In the genomic region with DNA sequence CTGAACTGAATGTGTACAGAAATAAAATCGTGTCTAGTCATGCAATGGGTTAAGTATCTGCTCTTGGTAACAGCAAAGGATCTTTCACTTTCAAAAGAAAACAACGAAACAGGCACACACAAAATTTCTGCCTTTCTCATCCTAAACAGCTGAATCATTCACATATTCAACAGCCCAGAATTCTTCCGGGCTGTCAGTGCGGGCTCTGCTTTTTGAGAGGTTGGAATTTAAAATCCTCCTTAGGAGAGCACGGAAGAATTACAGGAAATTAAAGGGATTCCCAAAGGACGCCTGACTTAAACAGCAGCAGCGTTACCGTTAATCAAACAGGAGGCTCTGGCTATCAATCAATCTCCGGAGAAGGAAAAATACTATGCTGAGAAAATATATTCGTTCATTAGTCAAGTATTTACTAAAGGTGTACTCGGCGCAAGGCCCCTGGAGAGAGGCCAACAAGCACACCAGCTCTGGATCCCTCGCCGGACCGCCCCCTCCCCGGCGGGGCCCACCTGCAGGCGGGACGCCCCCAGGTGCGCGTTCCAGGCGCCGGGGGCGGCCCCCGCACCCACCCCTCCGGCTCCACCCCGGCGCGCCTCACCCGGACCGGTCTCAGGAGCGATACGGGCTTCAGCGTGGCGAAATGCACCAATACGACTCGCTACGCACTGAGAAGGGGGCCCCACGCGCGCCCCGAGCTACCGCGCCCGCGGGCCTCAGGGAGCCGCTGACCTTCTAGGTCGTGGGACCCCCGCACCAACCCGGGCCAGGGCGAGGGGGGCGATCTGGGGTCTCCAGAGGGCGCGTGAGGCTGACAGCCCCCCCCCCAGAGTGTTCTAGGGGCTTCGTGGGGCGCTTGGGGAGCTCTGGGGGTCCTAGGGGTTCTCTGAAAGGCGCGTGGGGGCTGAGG, we compare ENCODE assay signal across 9 cellular contexts. TPM values are rescaled to one million over a fixed set of nuclear protein-coding genes. Genes with fewer than 3 reads are reported as not detected.
A peak's percentile ranks its signal among the peaks of the same experiment; 100 is the strongest.
DNase-seq lines count a peak whose midpoint lies in the region; ATAC-seq and TF ChIP-seq lines count a peak whose summit lies in the region.
"Had no signal": no experiment of that assay in that cellular context is flagged by ENCODE, and none has a peak within 500 bp of the region (broad histone marks: within the 10 kb centered on the region; RNA-seq: fewer than 3 reads in every experiment).

No MANE protein-coding gene starts in this region.

- no peaks in the 10 kb centered on the region for H3K9me3 ChIP-seq in ovary
- no peaks in the 10 kb centered on the region for H3K9me3 ChIP-seq in vagina

- peaks cover 10% of the 10 kb centered on the region for H3K9me3 Mint-ChIP-seq in glutamatergic neuron (ENCODE audit: unreplicated experiment)

- no peak for TF ChIP-seq CTCF in GM10266 (IDR thresholded peaks at IDR 0.05; ENCODE audit: control insufficient read depth, insufficient read depth, low read depth, missing control alignments)
- no peak for TF ChIP-seq CTCF in glutamatergic neuron (IDR thresholded peaks at IDR 0.05; ENCODE audit: partially characterized antibody, unreplicated experiment)
- TF ChIP-seq CTCF in ovary (IDR thresholded peaks at IDR 0.05): no peak
- TF ChIP-seq CTCF in vagina (IDR thresholded peaks at IDR 0.05): no peak

- intact Hi-C loops in ovary (cut with DNase I): loop anchor here in 3 of 4 donors (5.0 to 10.0 kb wide), 3 partner anchors 55 to 65 kb away; a partner anchor contains a TSS
- intact Hi-C loops in vagina (cut with DNase I): loop anchor here (5.0 kb wide), 2 partner anchors 58 to 1972 kb away; a partner anchor contains a TSS

- WGBS in ovary, 3 donors: 0 to 1% (median 1%) methylated on average over 27 to 58 of the region's 58 CpGs

- DNase-seq in GM10266 (ENCODE audit: extremely low spot score) (peak; percentile 54), SHP77 treated with DMSO at 0.1 percent for 48 hours (lab: John Stamatoyannopoulos, UW) (peak; percentile 17), glutamatergic neuron (peak; percentile 35), ovary (peak; percentile 41 to 65 (median 62)), vagina (ENCODE audit: extremely low spot score in 2 of 2) (no peak), NK-92 (lab: John Stamatoyannopoulos, UW; ENCODE audit: unreplicated experiment) (no peak)
- DNase-seq in activated naive CD4-positive, alpha-beta T cell treated with anti-CD3 and anti-CD28 coated beads, Interleukin-2, amount 50 U/mL, for 16 hours: peak; percentile 64

- peaks cover 2% of the 10 kb centered on the region for H3K4me1 ChIP-seq in ovary (ENCODE audit: insufficient read depth)
- peaks cover 43% of the 10 kb centered on the region for H3K4me1 ChIP-seq in vagina

- peaks cover 2% of the 10 kb centered on the region for H3K27me3 Mint-ChIP-seq in glutamatergic neuron (ENCODE audit: unreplicated experiment)

- peak overlapping the region; percentile 76 for H3K27ac Mint-ChIP-seq in glutamatergic neuron (ENCODE audit: unreplicated experiment)

- peaks cover 13% of the 10 kb centered on the region for H3K4me1 Mint-ChIP-seq in glutamatergic neuron (ENCODE audit: low read depth, unreplicated experiment)

- TF ChIP-seq POLR2A in ovary (IDR thresholded peaks at IDR 0.05): no peak
- no peak for TF ChIP-seq POLR2A in vagina (IDR thresholded peaks at IDR 0.05)

- peak overlapping the region; percentile 99 for H3K4me3 ChIP-seq in ovary
- H3K4me3 ChIP-seq in vagina: peak overlapping the region; percentile 89 to 98

- H3K36me3 Mint-ChIP-seq in glutamatergic neuron (ENCODE audit: unreplicated experiment): no peaks in the 10 kb centered on the region

- peak; percentile 35 for ATAC-seq in HG02938 (IDR thresholded peaks at IDR 0.05; ENCODE audit: unreplicated experiment)

- H3K4me3 Mint-ChIP-seq in glutamatergic neuron (ENCODE audit: unreplicated experiment): peak overlapping the region; percentile 90

- H3K27me3 ChIP-seq in ovary: no peaks in the 10 kb centered on the region
- no peaks in the 10 kb centered on the region for H3K27me3 ChIP-seq in vagina

- no peak for TF ChIP-seq EP300 in ovary (IDR thresholded peaks at IDR 0.05)

- H3K27ac ChIP-seq in ovary: peak overlapping the region; percentile 83 to 90
- H3K27ac ChIP-seq in vagina: peak overlapping the region; percentile 97

- H3K36me3 ChIP-seq in ovary: no peaks in the 10 kb centered on the region
- no peaks in the 10 kb centered on the region for H3K36me3 ChIP-seq in vagina

RNA-seq across cellular contexts. Expression of a gene that starts 1.0 kb away (rescaled TPM):
- total RNA-seq in glutamatergic neuron (ENCODE audit: unreplicated experiment): 74.1 TPM
- 10 to 100 TPM; 11.8 to 17.9 (median 13.6) TPM for total RNA-seq in ovary
- 10 to 100 TPM in 1 of 2 donors, 1 to 10 TPM in 1; 9.3 to 11.3 TPM for polyA plus RNA-seq in ovary
- total RNA-seq in vagina: 28.5 TPM

RNA-seq across cellular contexts. Expression of a gene that starts 19.2 kb away (rescaled TPM):
- total RNA-seq in glutamatergic neuron (ENCODE audit: unreplicated experiment) (not detected), ovary (not detected), vagina (not detected)
- not detected for polyA plus RNA-seq in ovary
- total RNA-seq: glomerular endothelial cell had no signal

RNA-seq across cellular contexts. Expression of a gene that starts 32.4 kb away (rescaled TPM):
- total RNA-seq in glutamatergic neuron (ENCODE audit: unreplicated experiment) (not detected), ovary (not detected), vagina (not detected)
- not detected for polyA plus RNA-seq in ovary
- total RNA-seq: glomerular endothelial cell had no signal

RNA-seq across cellular contexts. Expression of a gene that starts 58.3 kb away (rescaled TPM):
- total RNA-seq in glutamatergic neuron (ENCODE audit: unreplicated experiment) (28.3 TPM), ovary (10 to 100 TPM in 6 of 7 donors, 1 to 10 TPM in 1; 9.8 to 31.4 (median 21.4) TPM), vagina (20.9 TPM)
- 1 to 10 TPM; 8.5 to 9.1 TPM for polyA plus RNA-seq in ovary

Comparison
In these comparisons a context has a peak if more than half of its experiments do, and no peak if none do; other contexts are left out.
1. DNase-seq: peak in GM10266 (single experiment), SHP77 treated with DMSO at 0.1 percent for 48 hours (single experiment), activated naive CD4-positive, alpha-beta T cell treated with anti-CD3 and anti-CD28 coated beads, Interleukin-2, amount 50 U/mL, for 16 hours (single experiment), glutamatergic neuron (single experiment) and ovary (5 of 5); none in vagina (0 of 2) and NK-92 (single experiment).